8 cellular contexts compared by ENCODE assay signal in the genomic region with DNA sequence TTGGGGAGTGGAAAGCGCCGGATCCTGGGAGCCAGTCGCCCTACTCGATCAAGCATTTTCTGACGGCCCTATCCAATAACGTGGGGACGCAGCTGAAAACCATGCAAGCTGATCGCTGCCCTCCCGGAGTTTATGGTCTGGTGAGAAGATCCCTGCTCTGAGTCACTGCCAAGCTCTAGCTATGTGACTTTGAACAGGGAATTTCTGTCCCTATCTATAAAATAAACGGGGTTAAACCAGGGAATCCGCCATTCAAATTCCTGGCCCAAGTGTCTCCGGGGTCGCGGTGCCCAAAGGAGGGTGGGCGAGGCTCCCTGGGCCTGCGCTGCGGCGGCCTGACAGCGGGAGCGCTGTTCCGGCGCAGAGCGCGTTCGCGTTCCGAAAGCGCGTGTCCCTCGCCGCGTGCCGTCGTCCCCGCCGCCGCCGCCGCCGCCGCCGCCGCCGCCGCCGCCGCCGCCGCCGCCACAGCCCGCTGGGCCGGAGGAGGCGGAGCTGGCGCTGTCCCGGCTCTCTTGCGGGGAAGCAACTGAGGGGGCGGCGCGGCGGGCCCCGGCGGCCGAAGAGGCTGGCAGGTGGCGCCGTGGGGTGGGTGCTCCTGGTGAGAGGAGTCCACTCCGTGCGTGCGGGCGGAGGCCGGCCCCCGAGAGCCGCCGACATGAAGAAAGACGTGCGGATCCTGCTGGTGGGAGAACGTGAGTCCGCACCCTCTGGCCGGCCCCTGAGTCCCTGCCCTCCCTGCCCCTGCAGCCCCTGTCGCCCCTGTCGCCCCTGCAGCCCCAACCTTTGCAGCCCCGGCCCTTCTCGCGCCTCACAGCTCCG. TPM values are rescaled to one million over a fixed set of nuclear protein-coding genes. Genes with fewer than 3 reads are reported as not detected.
DNase-seq lines count a peak whose midpoint lies in the region; ATAC-seq and TF ChIP-seq lines count a peak whose summit lies in the region.

A gene (plus strand): TSS at position 465 of the 819 bp plus-strand sequence. CDS start 191 bp downstream, at position 656.

- H3K9me3 ChIP-seq in SJCRH30 (replicated peaks): no peaks in the 10 kb centered on the region

- peak; percentile 72 for TF ChIP-seq CTCF in LNCAP (IDR thresholded peaks at IDR 0.05)

- peak within 1 kb of the TSS; percentile 78 for H3K27ac ChIP-seq in SJCRH30
- peak within 1 kb of the TSS; percentile 84 for H3K27ac ChIP-seq in temporal lobe (ENCODE audit: low read depth, low read length)

- H3K36me3 ChIP-seq in SJCRH30: no peaks in the 10 kb centered on the region

- peak; percentile 78 for ATAC-seq in GM21825 (IDR thresholded peaks at IDR 0.05; ENCODE audit: unreplicated experiment)

- H3K4me1 ChIP-seq in SJCRH30: 0 out of 2 replicates have a peak, but pooled peaks cover 2% of the 10 kb centered on the region

- peak within 1 kb of the TSS; percentile 97 for H3K4me3 ChIP-seq in SJCRH30

- DNase-seq in EH (ENCODE audit: low read depth) (peak; percentile 93), SJCRH30 (peak; percentile 82 to 91), germinal center (ENCODE audit: low spot score) (peak; percentile 74), occipital lobe (lab: John Stamatoyannopoulos, UW) (peak; percentile 53)
- peak; percentile 79 for DNase-seq in activated naive CD4-positive, alpha-beta T cell treated with Interleukin-2 at 50 U/mL for 16 hours

- H3K27me3 ChIP-seq in SJCRH30: no peaks in the 10 kb centered on the region

RNA-seq across cellular contexts. Expression of the gene that starts here (rescaled TPM):
- 48.9 and 49.2 TPM in 2 replicates for total RNA-seq in SJCRH30 (2014; rRNA removed; shearing (Covaris generic))
- total RNA-seq in occipital lobe (131 TPM), temporal lobe (87.0 TPM)

Comparison
In these comparisons a context has a peak if more than half of its experiments do, and no peak if none do; other contexts are left out.
1. Peak in every context shown above with its lines: DNase-seq, ATAC-seq, H3K4me3 ChIP-seq and H3K27ac ChIP-seq.